In genomic region chr9:95815153-95815552, GRCh38 we compare ENCODE assay signal across 1 cellular context.
TF ChIP-seq lines count a peak whose summit lies in the region.

No MANE protein-coding gene starts in this region.

TF ChIP-seq in HEK293, 187 proteins besides CTCF, POLR2A, EP300 and RAD21 (continued from another document):
- TF ChIP-seq, protein P1, sequence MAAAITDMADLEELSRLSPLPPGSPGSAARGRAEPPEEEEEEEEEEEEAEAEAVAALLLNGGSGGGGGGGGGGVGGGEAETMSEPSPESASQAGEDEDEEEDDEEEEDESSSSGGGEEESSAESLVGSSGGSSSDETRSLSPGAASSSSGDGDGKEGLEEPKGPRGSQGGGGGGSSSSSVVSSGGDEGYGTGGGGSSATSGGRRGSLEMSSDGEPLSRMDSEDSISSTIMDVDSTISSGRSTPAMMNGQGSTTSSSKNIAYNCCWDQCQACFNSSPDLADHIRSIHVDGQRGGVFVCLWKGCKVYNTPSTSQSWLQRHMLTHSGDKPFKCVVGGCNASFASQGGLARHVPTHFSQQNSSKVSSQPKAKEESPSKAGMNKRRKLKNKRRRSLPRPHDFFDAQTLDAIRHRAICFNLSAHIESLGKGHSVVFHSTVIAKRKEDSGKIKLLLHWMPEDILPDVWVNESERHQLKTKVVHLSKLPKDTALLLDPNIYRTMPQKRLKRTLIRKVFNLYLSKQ (tag by site-specific recombination; IDR thresholded peaks at IDR 0.05; ENCODE audit: borderline replicate concordance): no peak
- TF ChIP-seq PRDM1 (tag by site-specific recombination; IDR thresholded peaks at IDR 0.05) (no peak), ZNF629 (tag by site-specific recombination; IDR thresholded peaks at IDR 0.05) (no peak), ZSCAN23 (tag by site-specific recombination; IDR thresholded peaks at IDR 0.05) (no peak), ZNF548 (tag by site-specific recombination; IDR thresholded peaks at IDR 0.05) (no peak), ZFHX2 (tag by site-specific recombination; conservative IDR thresholded peaks at IDR 0.05) (peak; percentile 56)
